Comparison of ENCODE assay signal across 11 cellular contexts in the genomic region with DNA sequence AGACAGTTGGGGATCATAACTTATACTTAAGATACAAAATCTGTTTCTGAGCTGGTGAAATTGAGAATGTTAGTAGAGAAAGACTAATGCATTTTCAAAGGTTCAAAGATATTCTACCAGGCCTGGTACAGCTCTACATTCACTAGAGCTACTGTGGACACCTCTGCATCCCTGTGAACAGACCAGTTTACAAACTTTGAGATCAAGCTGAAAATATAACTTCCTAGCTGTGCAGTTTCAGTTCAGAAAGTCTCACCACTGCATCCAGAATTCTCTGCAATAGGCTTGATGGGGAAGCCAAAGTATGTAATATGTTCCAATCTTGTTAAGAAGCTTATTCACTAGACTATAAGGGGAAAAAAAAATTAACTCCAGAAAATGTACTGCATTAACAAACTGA.
"Had no signal": no experiment of that assay in that cellular context is flagged by ENCODE, and none has a peak within 500 bp of the region (broad histone marks: within the 10 kb centered on the region; RNA-seq: fewer than 3 reads in every experiment).

No MANE protein-coding gene starts in this region.

- ATAC-seq: esophagus mucosa; natural killer cell; psoas muscle; stimulated activated naive CD8-positive, alpha-beta T cell treated with anti-CD3 and anti-CD28 coated beads, Interleukin-15, amount 100 ng/mL, for 72 hours; T-cell had no signal

- H3K27me3 Mint-ChIP-seq: activated naive CD4-positive, alpha-beta T cell treated with anti-CD3 and anti-CD28 coated beads, Interleukin-2, amount 10 ng/mL, durations not matched to agents 7 days and 5 days; stimulated activated naive CD8-positive, alpha-beta T cell treated with anti-CD3 and anti-CD28 coated beads, Interleukin-15, amount 100 ng/mL, for 72 hours; T-cell had no signal

- H3K9me3 Mint-ChIP-seq: activated naive CD4-positive, alpha-beta T cell treated with anti-CD3 and anti-CD28 coated beads, Interleukin-2, amount 10 ng/mL, durations not matched to agents 7 days and 5 days; activated T-helper 2 cell treated with anti-CD3 and anti-CD28 coated beads, Interferon-gamma antibody, Interleukin-2, Interleukin-4, amounts not matched to agents 10 μg/mL and 5 μg/mL and 100 μg/mL, durations not matched to agents 14 hours and 24 hours and 36 hours; stimulated activated naive CD8-positive, alpha-beta T cell treated with anti-CD3 and anti-CD28 coated beads, Interleukin-15, amount 100 ng/mL, for 72 hours had no signal

- H3K27ac Mint-ChIP-seq: activated naive CD4-positive, alpha-beta T cell treated with anti-CD3 and anti-CD28 coated beads, Interleukin-2, amount 10 ng/mL, durations not matched to agents 7 days and 5 days; activated T-helper 2 cell treated with anti-CD3 and anti-CD28 coated beads, Interferon-gamma antibody, Interleukin-2, Interleukin-4, amounts not matched to agents 10 μg/mL and 5 μg/mL and 100 μg/mL, durations not matched to agents 14 hours and 24 hours and 36 hours; natural killer cell; stimulated activated naive CD8-positive, alpha-beta T cell treated with anti-CD3 and anti-CD28 coated beads, Interleukin-15, amount 100 ng/mL, for 72 hours; T-cell had no signal

- H3K4me3 Mint-ChIP-seq: activated naive CD4-positive, alpha-beta T cell treated with anti-CD3 and anti-CD28 coated beads, Interleukin-2, amount 10 ng/mL, durations not matched to agents 7 days and 5 days; natural killer cell; stimulated activated naive CD8-positive, alpha-beta T cell treated with anti-CD3 and anti-CD28 coated beads, Interleukin-15, amount 100 ng/mL, for 72 hours; T-cell had no signal

- H3K4me1 Mint-ChIP-seq: activated naive CD4-positive, alpha-beta T cell treated with anti-CD3 and anti-CD28 coated beads, Interleukin-2, amount 10 ng/mL, durations not matched to agents 7 days and 5 days; natural killer cell; stimulated activated naive CD8-positive, alpha-beta T cell treated with anti-CD3 and anti-CD28 coated beads, Interleukin-15, amount 100 ng/mL, for 72 hours; T-cell had no signal

- DNase-seq: activated CD4-positive, alpha-beta T cell treated with anti-CD3 and anti-CD28 coated beads for 1 hour; activated CD4-positive, alpha-beta T cell treated with anti-CD3 and anti-CD28 coated beads, Interleukin-2, amount 50 U/mL, for 48 hours; activated naive CD4-positive, alpha-beta T cell treated with anti-CD3 and anti-CD28 coated beads, Interleukin-2, amount 10 ng/mL, durations not matched to agents 7 days and 5 days; activated T-cell treated with anti-CD3 and anti-CD28 coated beads, Interleukin-2, amount 50 U/mL, for 1 hour; natural killer cell; psoas muscle; stimulated activated naive CD8-positive, alpha-beta T cell treated with anti-CD3 and anti-CD28 coated beads, Interleukin-15, amount 100 ng/mL, for 72 hours; T-cell; T1000 had no signal

- H3K36me3 Mint-ChIP-seq: activated naive CD4-positive, alpha-beta T cell treated with anti-CD3 and anti-CD28 coated beads, Interleukin-2, amount 10 ng/mL, durations not matched to agents 7 days and 5 days; natural killer cell; T-cell had no signal
